ENCODE assay signal across 8 cellular contexts in genomic region chr5:373710-374602, GRCh38. TPM values are rescaled to one million over a fixed set of nuclear protein-coding genes. Genes with fewer than 3 reads are reported as not detected.
A peak's percentile ranks its signal among the peaks of the same experiment; 100 is the strongest.
DNase-seq lines count a peak whose midpoint lies in the region; ATAC-seq and TF ChIP-seq lines count a peak whose summit lies in the region.

No MANE protein-coding gene starts in this region.

- H3K4me1 Mint-ChIP-seq in CD14-positive monocyte (peaks cover 6% of the 10 kb centered on the region), endodermal cell (no peaks in the 10 kb centered on the region), naive B cell (peaks cover 15 to 21% (median 19%) of the 10 kb centered on the region in 3 donors)
- peaks cover 85% of the 10 kb centered on the region for H3K4me1 Mint-ChIP-seq in activated CD4-positive, alpha-beta T cell treated with anti-CD3 and anti-CD28 coated beads, Interleukin-2, amount 10 ng/mL, durations not matched to agents 7 days and 5 days

- DNase-seq in CD14-positive monocyte (ENCODE audit: low spot score) = peak; percentile 27
- peak; percentile 43 for DNase-seq in NCI-H146 treated with DMSO at 0.1 percent for 48 hours (lab: John Stamatoyannopoulos, UW; ENCODE audit: unreplicated experiment)
- peak; percentile 80 for DNase-seq in activated CD4-positive, alpha-beta T cell treated with anti-CD3 and anti-CD28 coated beads, Interleukin-2, amount 10 ng/mL, durations not matched to agents 7 days and 5 days
- DNase-seq in endodermal cell = peak; percentile 53
- DNase-seq in naive B cell = peak; percentile 36
- peak; percentile 56 for DNase-seq in stomach

- POLR2A ChIA-PET in activated CD4-positive, alpha-beta T cell treated with anti-CD3 and anti-CD28 coated beads, Interleukin-2, amount 10 ng/mL, durations not matched to agents 7 days and 5 days (lab: Charles Lee) = interaction anchor here (0.7 kb wide), 1 partner anchor 606 kb away, joined by 3 read pairs; no protein-coding TSS in a partner anchor

- 18 to 26% methylated on average over 18 to 86 of the region's 86 CpGs for WGBS in endodermal cell (ENCODE audit: insufficient coverage in 1 of 2, insufficient read length in 1 of 2), 2 experiments
- 2 to 8% (median 4%) methylated on average over 27 to 86 of the region's 86 CpGs for WGBS in stomach, 5 donors

- peaks cover 40% of the 10 kb centered on the region for H3K27me3 ChIP-seq in endodermal cell (ENCODE audit: control insufficient read depth, insufficient read depth, low read length, poor library complexity, severe bottlenecking)
- peaks cover 0 to 55% (median 23%) of the 10 kb centered on the region in 3 donors for H3K27me3 ChIP-seq in stomach

- CTCF ChIA-PET in activated CD4-positive, alpha-beta T cell treated with anti-CD3 and anti-CD28 coated beads, Interleukin-2, amount 10 ng/mL, durations not matched to agents 7 days and 5 days (lab: Charles Lee) = interaction anchor here (1.3 to 1.6 kb wide), 3 partner anchors 10 to 26 kb away, joined by 3 to 5 read pairs (median 4); no protein-coding TSS in a partner anchor

- ATAC-seq in GM19395 (IDR thresholded peaks at IDR 0.05; ENCODE audit: unreplicated experiment) = peak; percentile 43
- peak; percentile 75 to 82 for ATAC-seq in naive B cell (ENCODE audit: low read depth in 2 of 2)
- no peak for ATAC-seq in HG03571 (IDR thresholded peaks at IDR 0.05; ENCODE audit: unreplicated experiment)

- H3K27ac Mint-ChIP-seq in CD14-positive monocyte (peak overlapping the region in 2 of 7 donors; percentile 81 to 82), endodermal cell (no peak overlapping the region), naive B cell (no peak overlapping the region)
- peak overlapping the region; percentile 93 for H3K27ac Mint-ChIP-seq in activated CD4-positive, alpha-beta T cell treated with anti-CD3 and anti-CD28 coated beads, Interleukin-2, amount 10 ng/mL, durations not matched to agents 7 days and 5 days

- H3K9me3 ChIP-seq in endodermal cell (ENCODE audit: control insufficient read depth, low read length) (no peaks in the 10 kb centered on the region), stomach (no peaks in the 10 kb centered on the region)

- no peak for TF ChIP-seq CTCF in CD14-positive monocyte (IDR thresholded peaks at IDR 0.05)
- no peak for TF ChIP-seq CTCF in endodermal cell (conservative IDR thresholded peaks at IDR 0.05)
- no peak for TF ChIP-seq CTCF in stomach (IDR thresholded peaks at IDR 0.05)

- H3K27ac ChIP-seq in endodermal cell (ENCODE audit: low read depth, low read length) (no peak overlapping the region), stomach (peak overlapping the region in 3 of 5 donors; percentile 12 to 64 (median 22))

- H3K4me3 Mint-ChIP-seq in CD14-positive monocyte (peak overlapping the region in 1 of 2 donors; percentile 53), endodermal cell (peak overlapping the region; percentile 31), naive B cell (peak overlapping the region in 4 of 8 donors; percentile 21 to 68 (median 52))
- peak overlapping the region; percentile 67 for H3K4me3 Mint-ChIP-seq in activated CD4-positive, alpha-beta T cell treated with anti-CD3 and anti-CD28 coated beads, Interleukin-2, amount 10 ng/mL, durations not matched to agents 7 days and 5 days

- no peak for TF ChIP-seq POLR2A in stomach (IDR thresholded peaks at IDR 0.05)

- H3K36me3 Mint-ChIP-seq in CD14-positive monocyte = no peaks in the 10 kb centered on the region
- H3K36me3 Mint-ChIP-seq in activated CD4-positive, alpha-beta T cell treated with anti-CD3 and anti-CD28 coated beads, Interleukin-2, amount 10 ng/mL, durations not matched to agents 7 days and 5 days (ENCODE audit: low read depth) = peaks cover 40% of the 10 kb centered on the region
- H3K36me3 Mint-ChIP-seq in endodermal cell (ENCODE audit: low read depth) = no peaks in the 10 kb centered on the region
- no peaks in the 10 kb centered on the region for H3K36me3 Mint-ChIP-seq in naive B cell

- intact Hi-C loops in CD14-positive monocyte (cut with micrococcal nuclease) = no loop called here
- intact Hi-C loops in stomach (cut with DNase I; ENCODE audit: low total_unique reads) = no loop called here

- TF ChIP-seq EP300 in stomach (IDR thresholded peaks at IDR 0.05) = no peak

- H3K4me1 ChIP-seq in endodermal cell (ENCODE audit: control insufficient read depth, insufficient read depth, low read length) (no peaks in the 10 kb centered on the region), stomach (peaks cover 12 to 27% (median 15%) of the 10 kb centered on the region in 4 donors)

- H3K36me3 ChIP-seq in endodermal cell (ENCODE audit: control insufficient read depth, insufficient read depth, low read length) (no peaks in the 10 kb centered on the region), stomach (no peaks in the 10 kb centered on the region)

- H3K4me3 ChIP-seq in endodermal cell (ENCODE audit: low read length) (no peak overlapping the region), stomach (peak overlapping the region; percentile 41 to 52 (median 48))

- H3K27me3 Mint-ChIP-seq in CD14-positive monocyte (ENCODE audit: low read depth in 3 of 3) = peaks cover 24 to 69% (median 38%) of the 10 kb centered on the region in 3 donors
- H3K27me3 Mint-ChIP-seq in activated CD4-positive, alpha-beta T cell treated with anti-CD3 and anti-CD28 coated beads, Interleukin-2, amount 10 ng/mL, durations not matched to agents 7 days and 5 days = no peaks in the 10 kb centered on the region
- H3K27me3 Mint-ChIP-seq in endodermal cell (ENCODE audit: insufficient read depth) = peaks cover 14% of the 10 kb centered on the region
- H3K27me3 Mint-ChIP-seq in naive B cell = peaks cover 5 to 72% (median 46%) of the 10 kb centered on the region in 3 donors

- H3K9me3 Mint-ChIP-seq in CD14-positive monocyte (no peaks in the 10 kb centered on the region), endodermal cell (no peaks in the 10 kb centered on the region), naive B cell (no peaks in the 10 kb centered on the region)
- no peaks in the 10 kb centered on the region for H3K9me3 Mint-ChIP-seq in activated CD4-positive, alpha-beta T cell treated with anti-CD3 and anti-CD28 coated beads, Interleukin-2, amount 10 ng/mL, durations not matched to agents 7 days and 5 days

- no peak overlapping the region for H3K9ac ChIP-seq in endodermal cell (ENCODE audit: extremely low read depth, low read length, poor library complexity, severe bottlenecking)

RNA-seq across cellular contexts. Expression of gene AHRR, which starts 52.4 kb away (rescaled TPM):
- under 1 TPM in 1 of 2 donors, not detected in 1; 0.15 TPM for polyA plus RNA-seq in CD14-positive monocyte
- 10 to 100 TPM; 28.3 to 34.9 TPM for total RNA-seq in activated CD4-positive, alpha-beta T cell treated with anti-CD3 and anti-CD28 coated beads, Interleukin-2, amount 10 ng/mL, durations not matched to agents 7 days and 5 days
- total RNA-seq in endodermal cell = 1 to 10 TPM; 1.4 to 2.0 TPM
- 1.3 TPM for polyA plus RNA-seq in endodermal cell (2013, experiment 1 of 2)
- 1.2 TPM for polyA plus RNA-seq in endodermal cell (2013, experiment 2 of 2)
- polyA plus RNA-seq in naive B cell (ENCODE audit: low read depth in 6 of 6) = under 1 TPM in 1 of 6 donors, not detected in 5; 0.09 TPM
- total RNA-seq in stomach = 10 to 100 TPM in 1 of 5 donors, 1 to 10 TPM in 2, under 1 TPM in 1, not detected in 1; 0.92 to 47.8 (median 1.3) TPM
- 1 to 10 TPM in 1 of 3 donors, under 1 TPM in 2; 0.63 to 1.1 (median 0.93) TPM for polyA plus RNA-seq in stomach

Comparison
In these comparisons a context has a peak if more than half of its experiments do, and no peak if none do; other contexts are left out.
1. DNase-seq: peak in every context shown above with its lines; median percentile 80 in activated CD4-positive, alpha-beta T cell treated with anti-CD3 and anti-CD28 coated beads, Interleukin-2, amount 10 ng/mL, durations not matched to agents 7 days and 5 days; 56 in stomach; 53 in endodermal cell; 43 in NCI-H146 treated with DMSO at 0.1 percent for 48 hours; 36 in naive B cell; 27 in CD14-positive monocyte.